Comparison of ENCODE assay signal across 19 cellular contexts in genomic region chr15:75353604-75354003, GRCh38. TPM values are rescaled to one million over a fixed set of nuclear protein-coding genes. Genes with fewer than 3 reads are reported as not detected.
DNase-seq lines count a peak whose midpoint lies in the region; ATAC-seq, FAIRE-seq and TF ChIP-seq lines count a peak whose summit lies in the region.
"Had no signal": no experiment of that assay in that cellular context is flagged by ENCODE, and none has a peak within 500 bp of the region (broad histone marks: within the 10 kb centered on the region; RNA-seq: fewer than 3 reads in every experiment).

No MANE protein-coding gene starts in this region.

- H3K4me2 ChIP-seq in K562 (ENCODE audit: insufficient read depth, low read length), result no peak overlapping the region

- peaks cover 0 to 13% of the 10 kb centered on the region in 2 experiments; a peak in 3 of 5 replicates for H3K4me1 ChIP-seq in K562 (replicated peaks in 1 of 2; ENCODE audit: control insufficient read depth in 2 of 2, insufficient read depth in 2 of 2, low read length in 2 of 2)
- H3K4me1 ChIP-seq in liver (ENCODE audit: control insufficient read depth in 4 of 4, insufficient read depth in 4 of 4, low read length in 3 of 4), result peaks cover 7 to 25% (median 18%) of the 10 kb centered on the region in 4 donors

- 85% methylated on average over 6 of the region's 7 CpGs for WGBS in K562 (ENCODE audit: insufficient coverage, low coverage, missing lambda C conversion rate)
- 45% methylated on average over 7 of the region's 7 CpGs for WGBS in liver

- H3K27me3 ChIP-seq in K562 (ENCODE audit: control insufficient read depth in 2 of 2, insufficient read depth in 2 of 2, low read length in 2 of 2) (no peaks in the 10 kb centered on the region; a peak in 1 of 5 replicates), liver (ENCODE audit: control insufficient read depth in 4 of 4, insufficient read depth in 4 of 4, low read length in 3 of 4) (no peaks in the 10 kb centered on the region)
- H3K27me3 ChIP-seq: SJCRH30 had no signal

- H3K9me1 ChIP-seq in K562 (ENCODE audit: control insufficient read depth, insufficient read depth, low read length), result no peaks in the 10 kb centered on the region

- H2AFZ ChIP-seq in K562 (ENCODE audit: low read depth, low read length), result no peak overlapping the region

- H3K4me3 ChIP-seq in K562, result no peak overlapping the region
- H3K4me3 ChIP-seq in liver (ENCODE audit: low read depth in 1 of 3, low read length in 3 of 3), result no peak overlapping the region
- H3K4me3 ChIP-seq: MG63, SJCRH30 had no signal

- H3K27ac ChIP-seq in K562 (ENCODE audit: extremely low read depth, low read depth, low read length), result no peak overlapping the region
- H3K27ac ChIP-seq in liver (ENCODE audit: low read depth in 1 of 2, low read length in 2 of 2), result no peak overlapping the region
- H3K27ac ChIP-seq: SJCRH30 had no signal

- H4K20me1 ChIP-seq in K562 (replicated peaks; ENCODE audit: control insufficient read depth, insufficient read depth, low read length), result no peaks in the 10 kb centered on the region

- H3K9me3 ChIP-seq in K562 (replicated peaks; ENCODE audit: control insufficient read depth, insufficient read depth, low read depth, low read length) (no peaks in the 10 kb centered on the region), liver (ENCODE audit: control insufficient read depth in 4 of 4, low read length in 3 of 4) (no peaks in the 10 kb centered on the region)
- H3K9me3 ChIP-seq: MG63, SJCRH30 had no signal

- no peak overlapping the region for H3K4me3 Mint-ChIP-seq in natural killer cell
- H3K4me3 Mint-ChIP-seq in natural killer cell treated with Interleukin-12 subunit alpha and Interleukin-12 subunit beta and Interleukin-15 and Interleukin-18, amount 100 ng/mL, for 72 hours, result no peak overlapping the region
- H3K4me3 Mint-ChIP-seq: CD14-positive monocyte had no signal

- H3K36me3 ChIP-seq in K562 (ENCODE audit: control insufficient read depth, insufficient read depth, low read length) (peaks cover 25% of the 10 kb centered on the region; the same call in 1 of the 3 replicates), liver (ENCODE audit: control insufficient read depth in 4 of 4, insufficient read depth in 3 of 4, low read depth in 1 of 4, low read length in 3 of 4) (peaks cover 6 to 27% (median 12%) of the 10 kb centered on the region in 4 donors)
- H3K36me3 ChIP-seq: SJCRH30 had no signal

- TF ChIP-seq RAD21 in K562 (CRISPR knock-in tag; conservative IDR thresholded peaks at IDR 0.05 in 1 of 2, IDR thresholded peaks at IDR 0.05 in 1 of 2) (no peak), liver (IDR thresholded peaks at IDR 0.05) (no peak)

- peak overlapping the region in 1 of 2 experiments; percentile 52; a peak in 1 of 4 replicates for H3K9ac ChIP-seq in K562 (ENCODE audit: insufficient read depth in 1 of 2, low read depth in 2 of 2, low read length in 2 of 2)
- H3K9ac ChIP-seq in liver (ENCODE audit: low read depth in 1 of 2, low read length in 2 of 2), result no peak overlapping the region

- no peaks in the 10 kb centered on the region for H3K27me3 Mint-ChIP-seq in natural killer cell (ENCODE audit: low read depth in 2 of 2)
- H3K27me3 Mint-ChIP-seq in natural killer cell treated with Interleukin-12 subunit alpha and Interleukin-12 subunit beta and Interleukin-15 and Interleukin-18, amount 100 ng/mL, for 72 hours, result no peaks in the 10 kb centered on the region

- FAIRE-seq in K562 (lab: Jason Lieb, UNC), result no peak
- FAIRE-seq: A204.1, H1, RCC 7860 had no signal

- no peak for TF ChIP-seq POLR2A in K562 (conservative IDR thresholded peaks at IDR 0.05)

- POLR2A ChIA-PET in K562 (lab: Yijun Ruan, JAX), result interaction anchor here (0.6 to 3.9 kb wide), 6 partner anchors 9 to 401 kb away, joined by 3 to 36 read pairs (median 3); partner anchors contain the start of gene MAN2C1

- H3K9me3 Mint-ChIP-seq in natural killer cell, result peaks cover 2 to 8% of the 10 kb centered on the region in 2 donors
- peaks cover 3% of the 10 kb centered on the region for H3K9me3 Mint-ChIP-seq in natural killer cell treated with Interleukin-12 subunit alpha and Interleukin-12 subunit beta and Interleukin-15 and Interleukin-18, amount 100 ng/mL, for 72 hours

- TF ChIP-seq EP300 in K562 (IDR thresholded peaks at IDR 0.05; ENCODE audit: low read length), result no peak

- BruUV-seq in K562 (replicated peaks; lab: Mats Ljungman, UMichigan), result no TSS peak

- intact Hi-C loops in natural killer cell (cut with micrococcal nuclease) (no loop called here), K562 (cut with micrococcal nuclease) (no loop called here)

- in situ Hi-C loops in K562 (cut with MboI), result no loop called here

- H3K79me2 ChIP-seq in K562 (ENCODE audit: control insufficient read depth, insufficient read depth, low read length), result no peaks in the 10 kb centered on the region

- H3K4me1 Mint-ChIP-seq in natural killer cell, result peaks cover 25 to 30% of the 10 kb centered on the region in 2 donors
- H3K4me1 Mint-ChIP-seq in natural killer cell treated with Interleukin-12 subunit alpha and Interleukin-12 subunit beta and Interleukin-15 and Interleukin-18, amount 100 ng/mL, for 72 hours (ENCODE audit: low read depth in 2 of 2), result peaks cover 18 to 19% of the 10 kb centered on the region in 2 donors

- TF ChIP-seq CTCF in natural killer cell (IDR thresholded peaks at IDR 0.05) (no peak), K562 (IDR thresholded peaks at IDR 0.05 in 2 of 3, conservative IDR thresholded peaks at IDR 0.05 in 1 of 3; ENCODE audit: insufficient read depth in 2 of 3, low read depth in 1 of 3, low read length in 3 of 3) (no peak), liver (IDR thresholded peaks at IDR 0.05; ENCODE audit: low read depth, low read length, missing input control) (no peak)

- CTCF ChIA-PET in K562 (lab: Yijun Ruan, JAX; ENCODE audit: low intra/inter-chr PET ratio), result no interaction called here

- H3K36me3 Mint-ChIP-seq in natural killer cell, result peaks cover 7% of the 10 kb centered on the region
- peaks cover 9% of the 10 kb centered on the region for H3K36me3 Mint-ChIP-seq in natural killer cell treated with Interleukin-12 subunit alpha and Interleukin-12 subunit beta and Interleukin-15 and Interleukin-18, amount 100 ng/mL, for 72 hours

- ATAC-seq in natural killer cell (no peak), K562 (no peak), HG02870 (IDR thresholded peaks at IDR 0.05; ENCODE audit: unreplicated experiment) (no peak)
- no peak for ATAC-seq in natural killer cell treated with Interleukin-12 subunit alpha and Interleukin-12 subunit beta and Interleukin-15 and Interleukin-18, amount 100 ng/mL, for 72 hours

- no peak for DNase-seq in natural killer cell
- DNase-seq in natural killer cell treated with Interleukin-12 subunit alpha and Interleukin-12 subunit beta and Interleukin-15 and Interleukin-18, amount 100 ng/mL, for 72 hours (ENCODE audit: low spot score), result no peak
- DNase-seq in K562 (ENCODE audit: extremely low read depth in 1 of 4, low spot score in 3 of 4), result no peak
- DNase-seq in NCI-H146 treated with DMSO at 0.1 percent for 48 hours (lab: John Stamatoyannopoulos, UW; ENCODE audit: unreplicated experiment), result no peak
- no peak for DNase-seq in islet precursor cell
- DNase-seq in activated naive CD4-positive, alpha-beta T cell treated with Interleukin-2 at 50 U/mL for 16 hours, result no peak
- DNase-seq: DMS79, MG63, NCI-H1105, NCI-H187, NCI-H510A, SJCRH30, SW 1271 had no signal

- peak overlapping the region; percentile 69 to 95 for H3K27ac Mint-ChIP-seq in natural killer cell
- peak overlapping the region in 1 of 2 donors; percentile 49 for H3K27ac Mint-ChIP-seq in natural killer cell treated with Interleukin-12 subunit alpha and Interleukin-12 subunit beta and Interleukin-15 and Interleukin-18, amount 100 ng/mL, for 72 hours
- H3K27ac Mint-ChIP-seq: CD14-positive monocyte had no signal

RNA-seq across cellular contexts. Expression of gene NEIL1, which starts 6.8 kb away (rescaled TPM):
- 100 to 1,000 TPM in 2 of 3 donors, 10 to 100 TPM in 1; 97.1 to 324 (median 112) TPM for total RNA-seq in natural killer cell
- 10 to 100 TPM; 12.4 to 22.3 TPM for total RNA-seq in natural killer cell treated with Interleukin-12 subunit alpha and Interleukin-12 subunit beta and Interleukin-15 and Interleukin-18, amount 100 ng/mL, for 72 hours
- 11.2 and 20.7 TPM in 2 replicates for total RNA-seq in K562 (2011; cell fraction: chromatin; rRNA removed; ENCODE audit: low replicate concordance)
- 8.3 and 11.8 TPM in 2 replicates for total RNA-seq in K562 (2011; cell fraction: nucleolus; rRNA removed)
- 11.4 and 13.4 TPM in 2 replicates for total RNA-seq in K562 (2011; cell fraction: nucleoplasm; rRNA removed)
- 2.5 and 3.2 TPM in 2 replicates for total RNA-seq in K562 (2014; rRNA removed)
- total RNA-seq in K562 (2014; rRNA removed; fragmentation: Illumina TruSeq; extraction: Trizol), result 0.80 and 1.4 TPM in 2 replicates
- 1.6 and 2.4 TPM in 2 replicates for total RNA-seq in K562 (2015; rRNA removed; fragmentation: Illumina TruSeq; extraction: Trizol)
- 3.7 and 4.9 TPM in 2 replicates for total RNA-seq in K562 (2021)
- polyA plus RNA-seq in K562 (2011; rRNA removed), result 4.3 and 6.1 TPM in 2 replicates
- 3.5 and 5.2 TPM in 2 replicates for polyA plus RNA-seq in K562 (2011; cell fraction: cytosol; rRNA removed)
- 46.3 and 51.2 TPM in 2 replicates for polyA plus RNA-seq in K562 (2011; cell fraction: nucleus; rRNA removed)
- polyA plus RNA-seq in K562 (2012), result 5.2 and 14.4 TPM in 2 replicates
- polyA plus RNA-seq in K562 (2014; fragmentation: Illumina TruSeq; extraction: Trizol), result 1.7 and 3.1 TPM in 2 replicates
- polyA plus RNA-seq in K562 (2014; fragmentation: Nextera tagmentation; extraction: Ambion mirVana), result under 1 TPM; 0.14 to 0.28 TPM
- 4.0 and 7.1 TPM in 2 replicates for polyA plus RNA-seq in K562 (2014; rRNA removed)
- 0.32 and 1.8 TPM in 2 replicates for polyA minus RNA-seq in K562 (2011; rRNA and poly(A)+ RNA removed)
- polyA minus RNA-seq in K562 (2011; cell fraction: cytosol; rRNA and poly(A)+ RNA removed), result 1.5 TPM in 1 of 2 replicates, not detected in the other
- 7.0 and 9.9 TPM in 2 replicates for polyA minus RNA-seq in K562 (2011; cell fraction: nucleus; rRNA and poly(A)+ RNA removed)
- 10 to 100 TPM in 1 of 2 donors, 1 to 10 TPM in 1; 5.3 to 25.8 TPM for total RNA-seq in liver
- polyA plus RNA-seq in liver, result 10 to 100 TPM; 11.2 to 23.8 TPM

RNA-seq across cellular contexts. Expression of gene MAN2C1, which starts 14.8 kb away (rescaled TPM):
- total RNA-seq in natural killer cell, result 100 to 1,000 TPM; 375 to 476 (median 385) TPM
- 100 to 1,000 TPM; 213 to 295 TPM for total RNA-seq in natural killer cell treated with Interleukin-12 subunit alpha and Interleukin-12 subunit beta and Interleukin-15 and Interleukin-18, amount 100 ng/mL, for 72 hours
- total RNA-seq in K562 (2011; cell fraction: chromatin; rRNA removed; ENCODE audit: low replicate concordance), result 633 and 1,544 TPM in 2 replicates
- total RNA-seq in K562 (2011; cell fraction: nucleolus; rRNA removed), result 797 and 878 TPM in 2 replicates
- total RNA-seq in K562 (2011; cell fraction: nucleoplasm; rRNA removed), result 564 and 599 TPM in 2 replicates
- total RNA-seq in K562 (2014; rRNA removed), result 57.9 and 67.5 TPM in 2 replicates
- total RNA-seq in K562 (2014; rRNA removed; fragmentation: Illumina TruSeq; extraction: Trizol), result 27.9 and 31.6 TPM in 2 replicates
- total RNA-seq in K562 (2015; rRNA removed; fragmentation: Illumina TruSeq; extraction: Trizol), result 40.2 and 42.5 TPM in 2 replicates
- 113 and 120 TPM in 2 replicates for total RNA-seq in K562 (2021)
- 39.9 and 91.5 TPM in 2 replicates for polyA plus RNA-seq in K562 (2011; rRNA removed)
- polyA plus RNA-seq in K562 (2011; cell fraction: cytosol; rRNA removed), result 30.2 and 49.4 TPM in 2 replicates
- 857 and 879 TPM in 2 replicates for polyA plus RNA-seq in K562 (2011; cell fraction: nucleus; rRNA removed)
- polyA plus RNA-seq in K562 (2012), result 81.4 and 162 TPM in 2 replicates
- polyA plus RNA-seq in K562 (2014; fragmentation: Illumina TruSeq; extraction: Trizol), result 38.4 and 56.1 TPM in 2 replicates
- 1 to 10 TPM; 2.0 TPM for polyA plus RNA-seq in K562 (2014; fragmentation: Nextera tagmentation; extraction: Ambion mirVana)
- polyA plus RNA-seq in K562 (2014; rRNA removed), result 101 and 141 TPM in 2 replicates
- polyA minus RNA-seq in K562 (2011; rRNA and poly(A)+ RNA removed), result 29.4 and 33.9 TPM in 2 replicates
- 23.8 and 30.6 TPM in 2 replicates for polyA minus RNA-seq in K562 (2011; cell fraction: cytosol; rRNA and poly(A)+ RNA removed)
- polyA minus RNA-seq in K562 (2011; cell fraction: nucleus; rRNA and poly(A)+ RNA removed), result 176 and 218 TPM in 2 replicates
- total RNA-seq in liver, result 100 to 1,000 TPM in 1 of 2 donors, 10 to 100 TPM in 1; 61.8 to 143 TPM
- 10 to 100 TPM; 44.3 to 57.3 TPM for polyA plus RNA-seq in liver

RNA-seq across cellular contexts. Expression of gene COMMD4, which starts 17.7 kb away (rescaled TPM):
- 10 to 100 TPM; 38.8 to 56.3 (median 46.8) TPM for total RNA-seq in natural killer cell
- total RNA-seq in natural killer cell treated with Interleukin-12 subunit alpha and Interleukin-12 subunit beta and Interleukin-15 and Interleukin-18, amount 100 ng/mL, for 72 hours, result 10 to 100 TPM; 54.4 to 96.2 TPM
- total RNA-seq in K562 (2011; cell fraction: chromatin; rRNA removed; ENCODE audit: low replicate concordance), result 37.7 and 74.6 TPM in 2 replicates
- total RNA-seq in K562 (2011; cell fraction: nucleolus; rRNA removed), result 69.5 and 77.8 TPM in 2 replicates
- total RNA-seq in K562 (2011; cell fraction: nucleoplasm; rRNA removed), result 44.1 and 45.0 TPM in 2 replicates
- total RNA-seq in K562 (2014; rRNA removed), result 137 and 140 TPM in 2 replicates
- 35.6 and 50.0 TPM in 2 replicates for total RNA-seq in K562 (2014; rRNA removed; fragmentation: Illumina TruSeq; extraction: Trizol)
- total RNA-seq in K562 (2015; rRNA removed; fragmentation: Illumina TruSeq; extraction: Trizol), result 63.2 and 63.9 TPM in 2 replicates
- 104 and 112 TPM in 2 replicates for total RNA-seq in K562 (2021)
- 77.1 and 77.6 TPM in 2 replicates for polyA plus RNA-seq in K562 (2011; rRNA removed)
- polyA plus RNA-seq in K562 (2011; cell fraction: cytosol; rRNA removed), result 125 and 225 TPM in 2 replicates
- polyA plus RNA-seq in K562 (2011; cell fraction: nucleus; rRNA removed), result 190 and 266 TPM in 2 replicates
- polyA plus RNA-seq in K562 (2012), result 85.8 and 110 TPM in 2 replicates
- 43.9 and 64.1 TPM in 2 replicates for polyA plus RNA-seq in K562 (2014; fragmentation: Illumina TruSeq; extraction: Trizol)
- polyA plus RNA-seq in K562 (2014; fragmentation: Nextera tagmentation; extraction: Ambion mirVana), result 10 to 100 TPM; 20.4 to 39.2 TPM
- polyA plus RNA-seq in K562 (2014; rRNA removed), result 124 and 138 TPM in 2 replicates
- 19.7 and 25.0 TPM in 2 replicates for polyA minus RNA-seq in K562 (2011; rRNA and poly(A)+ RNA removed)
- polyA minus RNA-seq in K562 (2011; cell fraction: cytosol; rRNA and poly(A)+ RNA removed), result 25.5 and 34.4 TPM in 2 replicates
- polyA minus RNA-seq in K562 (2011; cell fraction: nucleus; rRNA and poly(A)+ RNA removed), result 14.5 and 15.6 TPM in 2 replicates
- 10 to 100 TPM; 21.2 to 28.3 TPM for total RNA-seq in liver
- 10 to 100 TPM; 46.2 to 56.0 TPM for polyA plus RNA-seq in liver
